9 cellular contexts compared by ENCODE assay signal in the genomic region with DNA sequence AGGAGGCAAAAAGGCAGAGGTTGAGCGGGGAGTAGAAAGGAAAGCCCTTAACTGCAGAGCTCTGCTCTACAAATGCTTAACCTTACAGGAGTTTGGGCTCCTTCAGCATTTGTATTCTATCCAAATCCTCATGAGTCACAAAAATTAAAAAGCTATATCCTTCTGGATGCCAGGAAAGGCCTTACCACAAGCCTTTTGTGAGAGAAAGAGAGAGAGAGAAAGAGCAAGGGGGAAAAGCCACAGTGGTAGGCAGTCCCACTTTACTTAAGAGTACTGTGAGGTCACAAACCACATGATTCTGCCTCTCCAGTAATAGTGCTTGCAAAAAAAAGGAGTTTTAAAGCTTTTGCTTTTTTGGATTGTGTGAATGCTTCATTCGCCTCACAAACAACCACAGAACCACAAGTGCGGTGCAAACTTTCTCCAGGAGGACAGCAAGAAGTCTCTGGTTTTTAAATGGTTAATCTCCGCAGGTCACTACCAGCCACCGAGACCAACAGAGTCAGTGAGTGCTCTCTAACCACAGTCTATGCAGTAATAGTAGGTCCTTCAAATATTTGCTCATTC. TPM values are rescaled to one million over a fixed set of nuclear protein-coding genes. Genes with fewer than 3 reads are reported as not detected.
A peak's percentile ranks its signal among the peaks of the same experiment; 100 is the strongest.
DNase-seq lines count a peak whose midpoint lies in the region; ATAC-seq, FAIRE-seq and TF ChIP-seq lines count a peak whose summit lies in the region.
"Had no signal": no experiment of that assay in that cellular context is flagged by ENCODE, and none has a peak within 500 bp of the region (broad histone marks: within the 10 kb centered on the region; RNA-seq: fewer than 3 reads in every experiment).

Gene RUNX2 (plus strand): TSS at position 375 of the 567 bp plus-strand sequence. CDS start 397 bp downstream, outside the sequence.

- ATAC-seq in CD4-positive, CD25-positive, alpha-beta regulatory T cell (ENCODE audit: low read depth in 2 of 2), result no peak
- peak; percentile 83 to 88 for ATAC-seq in naive thymus-derived CD8-positive, alpha-beta T cell
- ATAC-seq in body of pancreas, result no peak

- H3K4me1 Mint-ChIP-seq in CD4-positive, CD25-positive, alpha-beta regulatory T cell, result peaks cover 12 to 45% (median 21%) of the 10 kb centered on the region in 4 donors
- peaks cover 20 to 80% (median 66%) of the 10 kb centered on the region in 4 donors for H3K4me1 Mint-ChIP-seq in naive thymus-derived CD8-positive, alpha-beta T cell

- no peak for DNase-seq in CD4-positive, CD25-positive, alpha-beta regulatory T cell
- DNase-seq in NB4 (ENCODE audit: low read depth) (peak; percentile 17), cerebellar cortex (ENCODE audit: low spot score) (peak; percentile 24), mesenteric fat pad (ENCODE audit: low spot score) (no peak), small intestine (no peak), body of pancreas (no peak), testis (no peak)
- DNase-seq in naive thymus-derived CD8-positive, alpha-beta T cell, result peak in 8 of 10 donors; percentile 12 to 64 (median 44)

- H3K36me3 Mint-ChIP-seq in CD4-positive, CD25-positive, alpha-beta regulatory T cell, result no peaks in the 10 kb centered on the region
- H3K36me3 Mint-ChIP-seq in naive thymus-derived CD8-positive, alpha-beta T cell, result peaks cover 0 to 24% (median 14%) of the 10 kb centered on the region in 3 donors

- FAIRE-seq in small intestine (lab: Jason Lieb, UNC), result no peak

- peak within 1 kb of the TSS in 2 of 3 donors; percentile 15 to 63 for H3K27ac Mint-ChIP-seq in CD4-positive, CD25-positive, alpha-beta regulatory T cell
- H3K27ac Mint-ChIP-seq in naive thymus-derived CD8-positive, alpha-beta T cell, result peak within 1 kb of the TSS; percentile 77 to 97 (median 94)

- peak within 1 kb of the TSS in 1 of 4 donors; percentile 20 for H3K4me3 Mint-ChIP-seq in CD4-positive, CD25-positive, alpha-beta regulatory T cell
- H3K4me3 Mint-ChIP-seq in naive thymus-derived CD8-positive, alpha-beta T cell, result peak within 1 kb of the TSS; percentile 83 to 97 (median 91)

- H3K4me1 ChIP-seq in CD4-positive, CD25-positive, alpha-beta regulatory T cell (ENCODE audit: control insufficient read depth, insufficient read depth, low read length, poor library complexity, severe bottlenecking), result peaks cover 12% of the 10 kb centered on the region
- H3K4me1 ChIP-seq in small intestine (ENCODE audit: control insufficient read depth in 2 of 2, insufficient read depth in 1 of 2, low read depth in 1 of 2, low read length in 1 of 2) (no peaks in the 10 kb centered on the region), body of pancreas (no peaks in the 10 kb centered on the region), testis (no peaks in the 10 kb centered on the region)

- H3K4me3 ChIP-seq in CD4-positive, CD25-positive, alpha-beta regulatory T cell (ENCODE audit: low read depth, low read length), result no peak within 1 kb of the TSS
- no peak within 1 kb of the TSS for H3K4me3 ChIP-seq in NB4 (ENCODE audit: low read depth, low read length)
- H3K4me3 ChIP-seq in small intestine (ENCODE audit: low read depth in 1 of 2, low read length in 2 of 2), result no peak within 1 kb of the TSS
- H3K4me3 ChIP-seq in body of pancreas, result no peak within 1 kb of the TSS
- no peak within 1 kb of the TSS for H3K4me3 ChIP-seq in testis

- H3K36me3 ChIP-seq in CD4-positive, CD25-positive, alpha-beta regulatory T cell (ENCODE audit: control insufficient read depth, insufficient read depth, low read length), result no peaks in the 10 kb centered on the region
- H3K36me3 ChIP-seq in small intestine (ENCODE audit: control insufficient read depth in 2 of 2, insufficient read depth in 2 of 2, low read length in 2 of 2) (no peaks in the 10 kb centered on the region), body of pancreas (replicated peaks in 1 of 2; ENCODE audit: insufficient read depth in 1 of 2, low read depth in 2 of 2) (no peaks in the 10 kb centered on the region), testis (ENCODE audit: low read depth, missing control alignments) (no peaks in the 10 kb centered on the region)

- TF ChIP-seq CTCF in NB4 (IDR thresholded peaks at IDR 0.05; ENCODE audit: low read depth, low read length) (no peak), body of pancreas (IDR thresholded peaks at IDR 0.05) (no peak), testis (IDR thresholded peaks at IDR 0.05) (no peak)

- no peaks in the 10 kb centered on the region for H3K27me3 ChIP-seq in CD4-positive, CD25-positive, alpha-beta regulatory T cell (ENCODE audit: control insufficient read depth, insufficient read depth, low read length)
- H3K27me3 ChIP-seq in small intestine (ENCODE audit: control insufficient read depth in 2 of 2, insufficient read depth in 2 of 2, low read length in 2 of 2), result no peaks in the 10 kb centered on the region
- no peaks in the 10 kb centered on the region for H3K27me3 ChIP-seq in body of pancreas
- H3K27me3 ChIP-seq in testis, result no peaks in the 10 kb centered on the region

- WGBS in small intestine, 3 donors, result 73 to 83% (median 75%) methylated on average over 5 of the region's 5 CpGs
- WGBS in body of pancreas, 2 donors, result 63 to 75% methylated on average over 5 of the region's 5 CpGs
- 85 to 88% methylated on average over 5 of the region's 5 CpGs for WGBS in testis, 2 donors

- no peaks in the 10 kb centered on the region for H3K27me3 Mint-ChIP-seq in CD4-positive, CD25-positive, alpha-beta regulatory T cell
- no peaks in the 10 kb centered on the region for H3K27me3 Mint-ChIP-seq in naive thymus-derived CD8-positive, alpha-beta T cell

- POLR2A ChIA-PET in naive thymus-derived CD8-positive, alpha-beta T cell (lab: Charles Lee), result interaction anchor here (1.3 to 2.3 kb wide), 3 partner anchors 11 to 50 kb away, joined by 5 to 14 read pairs (median 11); partner anchors contain the start of gene SUPT3H

- TF ChIP-seq POLR2A in NB4 (IDR thresholded peaks at IDR 0.05; ENCODE audit: extremely low read depth, insufficient read length) (no peak), body of pancreas (IDR thresholded peaks at IDR 0.05) (no peak), testis (IDR thresholded peaks at IDR 0.05) (no peak)

- H3K9me3 ChIP-seq in CD4-positive, CD25-positive, alpha-beta regulatory T cell (ENCODE audit: control insufficient read depth in 2 of 2, low read length in 2 of 2), result no peaks in the 10 kb centered on the region
- H3K9me3 ChIP-seq in small intestine (ENCODE audit: control insufficient read depth, low read depth), result no peaks in the 10 kb centered on the region
- no peaks in the 10 kb centered on the region for H3K9me3 ChIP-seq in body of pancreas
- H3K9me3 ChIP-seq in testis, result no peaks in the 10 kb centered on the region

- intact Hi-C loops in body of pancreas (cut with DNase I) (no loop called here), testis (cut with DNase I; ENCODE audit: low total_unique reads) (no loop called here)

- no peaks in the 10 kb centered on the region for H3K9me3 Mint-ChIP-seq in CD4-positive, CD25-positive, alpha-beta regulatory T cell
- no peaks in the 10 kb centered on the region for H3K9me3 Mint-ChIP-seq in naive thymus-derived CD8-positive, alpha-beta T cell

- no peak within 1 kb of the TSS for H3K27ac ChIP-seq in CD4-positive, CD25-positive, alpha-beta regulatory T cell (ENCODE audit: insufficient read depth, low read length, poor library complexity, severe bottlenecking)
- no peak within 1 kb of the TSS for H3K27ac ChIP-seq in small intestine (ENCODE audit: low read depth in 1 of 2, low read length in 1 of 2)
- H3K27ac ChIP-seq in body of pancreas, result no peak within 1 kb of the TSS
- no peak within 1 kb of the TSS for H3K27ac ChIP-seq in testis
- H3K27ac ChIP-seq: epithelial cell of prostate had no signal

RNA-seq across cellular contexts. Expression of gene RUNX2, which starts in this region (rescaled TPM):
- total RNA-seq in CD4-positive, CD25-positive, alpha-beta regulatory T cell, result 30.0 TPM
- 1 to 10 TPM; 5.3 to 7.4 (median 5.4) TPM for polyA plus RNA-seq in CD4-positive, CD25-positive, alpha-beta regulatory T cell
- 10 to 100 TPM; 36.7 TPM for total RNA-seq in naive thymus-derived CD8-positive, alpha-beta T cell
- 10 to 100 TPM; 31.3 to 44.3 (median 42.5) TPM for polyA plus RNA-seq in naive thymus-derived CD8-positive, alpha-beta T cell
- total RNA-seq in mesenteric fat pad, result 1.6 TPM
- 1 to 10 TPM in 1 of 3 donors, under 1 TPM in 2; under 0.01 to 1.1 (median 0.81) TPM for polyA plus RNA-seq in small intestine
- 1 to 10 TPM in 1 of 2 donors, under 1 TPM in 1; 0.33 to 1.0 TPM for total RNA-seq in body of pancreas
- total RNA-seq in testis, result 1 to 10 TPM; 2.9 to 4.3 TPM
- 6.0 TPM for polyA plus RNA-seq in testis (ENCODE audit: insufficient read depth, low read depth, low replicate concordance)

Comparison
In these comparisons a context has a peak if more than half of its experiments do, and no peak if none do; other contexts are left out.
1. ATAC-seq: peak in naive thymus-derived CD8-positive, alpha-beta T cell (2 of 2); none in CD4-positive, CD25-positive, alpha-beta regulatory T cell (0 of 2) and body of pancreas (single experiment).
2. DNase-seq: peak in NB4 (single experiment), cerebellar cortex (single experiment) and naive thymus-derived CD8-positive, alpha-beta T cell (8 of 10); none in CD4-positive, CD25-positive, alpha-beta regulatory T cell (0 of 3), mesenteric fat pad (single experiment), small intestine (single experiment), body of pancreas (0 of 4) and testis (single experiment).